ENCODE assay signal across 16 cellular contexts in genomic region chr2:44596537-44597320, GRCh38.
A peak's percentile ranks its signal among the peaks of the same experiment; 100 is the strongest.
DNase-seq lines count a peak whose midpoint lies in the region; ATAC-seq and TF ChIP-seq lines count a peak whose summit lies in the region.
"Had no signal": no experiment of that assay in that cellular context is flagged by ENCODE, and none has a peak within 500 bp of the region (broad histone marks: within the 10 kb centered on the region; RNA-seq: fewer than 3 reads in every experiment).

No MANE protein-coding gene starts in this region.

- POLR2A ChIA-PET in activated CD8-positive, alpha-beta T cell treated with anti-CD3 and anti-CD28 coated beads for 36 hours (lab: Charles Lee): no interaction called here
- POLR2A ChIA-PET in activated CD8-positive, alpha-beta T cell treated with anti-CD3 and anti-CD28 coated beads, Interleukin-2, amount 10 ng/mL, durations not matched to agents 7 days and 5 days (lab: Charles Lee): no interaction called here
- POLR2A ChIA-PET in MCF 10A (lab: Yijun Ruan, JAX): interaction anchor here (1.1 kb wide), 1 partner anchor 9 kb away, joined by 3 read pairs; no protein-coding TSS in a partner anchor

- peaks cover 7% of the 10 kb centered on the region for H3K4me1 Mint-ChIP-seq in activated CD8-positive, alpha-beta T cell treated with anti-CD3 and anti-CD28 coated beads for 36 hours (ENCODE audit: low read depth)
- H3K4me1 Mint-ChIP-seq in activated CD8-positive, alpha-beta T cell treated with anti-CD3 and anti-CD28 coated beads, Interleukin-2, amount 10 ng/mL, durations not matched to agents 7 days and 5 days (ENCODE audit: low read depth): no peaks in the 10 kb centered on the region
- peaks cover 7% of the 10 kb centered on the region for H3K4me1 Mint-ChIP-seq in MCF 10A (ENCODE audit: insufficient read depth, unreplicated experiment)
- H3K4me1 Mint-ChIP-seq: CD4-positive, alpha-beta memory T cell had no signal

- H3K9me3 Mint-ChIP-seq in activated CD8-positive, alpha-beta T cell treated with anti-CD3 and anti-CD28 coated beads for 36 hours: peaks cover 1% of the 10 kb centered on the region
- peaks cover 6% of the 10 kb centered on the region for H3K9me3 Mint-ChIP-seq in activated CD8-positive, alpha-beta T cell treated with anti-CD3 and anti-CD28 coated beads, Interleukin-2, amount 10 ng/mL, durations not matched to agents 7 days and 5 days (ENCODE audit: insufficient read depth)
- no peaks in the 10 kb centered on the region for H3K9me3 Mint-ChIP-seq in MCF 10A (ENCODE audit: unreplicated experiment)
- H3K9me3 Mint-ChIP-seq: type B pancreatic cell had no signal

- DNase-seq in activated CD8-positive, alpha-beta T cell treated with anti-CD3 and anti-CD28 coated beads for 36 hours: no peak
- DNase-seq in activated CD8-positive, alpha-beta T cell treated with anti-CD3 and anti-CD28 coated beads, Interleukin-2, amount 10 ng/mL, durations not matched to agents 7 days and 5 days: no peak
- DNase-seq in epithelial cell of proximal tubule (ENCODE audit: low read depth) (peak; percentile 56), NCI-H187 treated with DMSO at 0.1 percent for 48 hours (lab: John Stamatoyannopoulos, UW) (no peak), MCF 10A (ENCODE audit: unreplicated experiment) (no peak), germinal center (ENCODE audit: low spot score) (no peak)
- DNase-seq: activated gamma-delta T cell treated with Interleukin-2 at 50 U/mL for 16 hours; CD4-positive, alpha-beta memory T cell; esophagus squamous epithelium; naive thymus-derived CD8-positive, alpha-beta T cell; PC-3 had no signal

- H3K27ac Mint-ChIP-seq in activated CD8-positive, alpha-beta T cell treated with anti-CD3 and anti-CD28 coated beads for 36 hours: peak overlapping the region; percentile 9
- no peak overlapping the region for H3K27ac Mint-ChIP-seq in activated CD8-positive, alpha-beta T cell treated with anti-CD3 and anti-CD28 coated beads, Interleukin-2, amount 10 ng/mL, durations not matched to agents 7 days and 5 days
- H3K27ac Mint-ChIP-seq in MCF 10A (ENCODE audit: low read depth, unreplicated experiment): no peak overlapping the region
- H3K27ac Mint-ChIP-seq: CD4-positive, alpha-beta memory T cell; naive thymus-derived CD8-positive, alpha-beta T cell; type B pancreatic cell had no signal

- intact Hi-C loops in activated CD8-positive, alpha-beta T cell treated with anti-CD3 and anti-CD28 coated beads for 36 hours (cut with micrococcal nuclease): no loop called here
- intact Hi-C loops in MCF 10A (cut with micrococcal nuclease): no loop called here

- CTCF ChIA-PET in activated CD8-positive, alpha-beta T cell treated with anti-CD3 and anti-CD28 coated beads for 36 hours (lab: Charles Lee): interaction anchor here (0.5 to 1.4 kb wide), 2 partner anchors 204 to 821 kb away, joined by 3 read pairs; no protein-coding TSS in a partner anchor
- CTCF ChIA-PET in activated CD8-positive, alpha-beta T cell treated with anti-CD3 and anti-CD28 coated beads, Interleukin-2, amount 10 ng/mL, durations not matched to agents 7 days and 5 days (lab: Charles Lee): interaction anchor here (0.6 to 0.7 kb wide), 2 partner anchors 117 to 203 kb away, joined by 3 to 4 read pairs; no protein-coding TSS in a partner anchor
- CTCF ChIA-PET in MCF 10A (lab: Yijun Ruan, JAX): interaction anchor here (1.2 to 1.4 kb wide), 2 partner anchors 15 to 117 kb away, joined by 3 read pairs; no protein-coding TSS in a partner anchor

- BruUV-seq in MCF 10A (replicated peaks; lab: Mats Ljungman, UMichigan): no TSS peak

- TF ChIP-seq CTCF in activated CD8-positive, alpha-beta T cell treated with anti-CD3 and anti-CD28 coated beads for 36 hours (IDR thresholded peaks at IDR 0.05): no peak
- TF ChIP-seq CTCF in epithelial cell of proximal tubule (conservative IDR thresholded peaks at IDR 0.05; ENCODE audit: low read depth, low read length) (no peak), MCF 10A (IDR thresholded peaks at IDR 0.05; ENCODE audit: unreplicated experiment) (no peak)

- H3K36me3 Mint-ChIP-seq in activated CD8-positive, alpha-beta T cell treated with anti-CD3 and anti-CD28 coated beads for 36 hours (ENCODE audit: low read depth): peaks cover 9% of the 10 kb centered on the region
- H3K36me3 Mint-ChIP-seq in activated CD8-positive, alpha-beta T cell treated with anti-CD3 and anti-CD28 coated beads, Interleukin-2, amount 10 ng/mL, durations not matched to agents 7 days and 5 days (ENCODE audit: low read depth): peaks cover 5% of the 10 kb centered on the region
- H3K36me3 Mint-ChIP-seq in MCF 10A (ENCODE audit: insufficient read depth, unreplicated experiment): no peaks in the 10 kb centered on the region
- H3K36me3 Mint-ChIP-seq: type B pancreatic cell had no signal

- ATAC-seq in activated CD8-positive, alpha-beta T cell treated with anti-CD3 and anti-CD28 coated beads for 36 hours: peak; percentile 42
- ATAC-seq in activated CD8-positive, alpha-beta T cell treated with anti-CD3 and anti-CD28 coated beads, Interleukin-2, amount 10 ng/mL, durations not matched to agents 7 days and 5 days: no peak
- peak; percentile 81 for ATAC-seq in HG02981 (IDR thresholded peaks at IDR 0.05; ENCODE audit: unreplicated experiment)
- ATAC-seq in HG03139 (IDR thresholded peaks at IDR 0.05; ENCODE audit: unreplicated experiment): no peak
- ATAC-seq: naive thymus-derived CD8-positive, alpha-beta T cell; PC-3; SK-N-SH treated with all-trans-retinoic acid at 6 μM for 48 hours had no signal

- no peak overlapping the region for H3K4me3 ChIP-seq in epithelial cell of proximal tubule (ENCODE audit: low read depth, low read length)
- H3K4me3 ChIP-seq: esophagus squamous epithelium had no signal

- H3K4me3 Mint-ChIP-seq in activated CD8-positive, alpha-beta T cell treated with anti-CD3 and anti-CD28 coated beads for 36 hours: no peak overlapping the region
- H3K4me3 Mint-ChIP-seq in activated CD8-positive, alpha-beta T cell treated with anti-CD3 and anti-CD28 coated beads, Interleukin-2, amount 10 ng/mL, durations not matched to agents 7 days and 5 days: no peak overlapping the region
- no peak overlapping the region for H3K4me3 Mint-ChIP-seq in MCF 10A (ENCODE audit: unreplicated experiment)
- H3K4me3 Mint-ChIP-seq: CD4-positive, alpha-beta memory T cell; IgD-negative memory B cell; naive thymus-derived CD8-positive, alpha-beta T cell; type B pancreatic cell had no signal

- H3K27me3 Mint-ChIP-seq in activated CD8-positive, alpha-beta T cell treated with anti-CD3 and anti-CD28 coated beads for 36 hours: no peaks in the 10 kb centered on the region
- H3K27me3 Mint-ChIP-seq in activated CD8-positive, alpha-beta T cell treated with anti-CD3 and anti-CD28 coated beads, Interleukin-2, amount 10 ng/mL, durations not matched to agents 7 days and 5 days (ENCODE audit: low read depth): no peaks in the 10 kb centered on the region
- H3K27me3 Mint-ChIP-seq in MCF 10A (ENCODE audit: insufficient read depth, unreplicated experiment): no peaks in the 10 kb centered on the region
- H3K27me3 Mint-ChIP-seq: CD4-positive, alpha-beta memory T cell; IgD-negative memory B cell; naive thymus-derived CD8-positive, alpha-beta T cell; type B pancreatic cell had no signal

Comparison
In these comparisons a context has a peak if more than half of its experiments do, and no peak if none do; other contexts are left out.
1. ATAC-seq: peak in activated CD8-positive, alpha-beta T cell treated with anti-CD3 and anti-CD28 coated beads for 36 hours (single experiment) and HG02981 (single experiment); none in activated CD8-positive, alpha-beta T cell treated with anti-CD3 and anti-CD28 coated beads, Interleukin-2, amount 10 ng/mL, durations not matched to agents 7 days and 5 days (single experiment) and HG03139 (single experiment).